In the genomic region with DNA sequence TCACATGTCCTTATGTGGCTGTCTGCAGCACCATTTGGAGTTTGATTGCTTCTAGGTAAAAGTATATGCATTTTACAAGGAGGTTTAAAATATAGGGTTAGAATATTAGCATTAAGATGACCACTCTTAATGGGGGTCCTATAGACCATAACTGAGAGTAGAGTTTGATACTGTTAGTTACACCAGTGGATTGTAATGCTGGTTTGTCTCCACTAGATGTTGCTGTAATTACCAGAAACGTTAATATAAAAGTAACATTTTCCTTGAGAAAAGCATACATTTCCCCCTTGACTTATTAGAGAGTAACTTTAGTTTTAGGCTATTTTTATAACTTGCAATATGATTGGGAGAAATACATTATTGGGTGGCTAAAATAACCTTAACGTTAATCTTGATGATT, we compare ENCODE assay signal across 2 cellular contexts.
TF ChIP-seq lines count a peak whose summit lies in the region.

No MANE protein-coding gene starts in this region.

TF ChIP-seq in HCT116, 20 proteins besides CTCF, POLR2A, EP300 and RAD21 (continued from another document):
- no peak for TF ChIP-seq ZBTB33 (IDR thresholded peaks at IDR 0.05; ENCODE audit: extremely low read depth, insufficient replicate concordance, low read length)
- TF ChIP-seq REST (IDR thresholded peaks at IDR 0.05; ENCODE audit: low read depth), result no peak
- no peak for TF ChIP-seq ELF1 (IDR thresholded peaks at IDR 0.05; ENCODE audit: borderline replicate concordance, low read depth)
- no peak for TF ChIP-seq CBX3 (IDR thresholded peaks at IDR 0.05; ENCODE audit: low read depth)
- TF ChIP-seq ZFX (IDR thresholded peaks at IDR 0.05), result no peak
- no peak for TF ChIP-seq SRF (IDR thresholded peaks at IDR 0.05; ENCODE audit: low read depth)
- no peak for TF ChIP-seq EZH2phosphoT487 (IDR thresholded peaks at IDR 0.05; ENCODE audit: borderline replicate concordance)
- TF ChIP-seq SIN3A (IDR thresholded peaks at IDR 0.05; ENCODE audit: low read depth), result no peak
- TF ChIP-seq TCF7L2 (IDR thresholded peaks at IDR 0.05; ENCODE audit: borderline replicate concordance, extremely low read depth, insufficient read depth, insufficient read length), result no peak
- TF ChIP-seq POLR2AphosphoS5 (IDR thresholded peaks at IDR 0.05; ENCODE audit: low read depth, low read length), result no peak
- no peak for TF ChIP-seq YY1 (IDR thresholded peaks at IDR 0.05; ENCODE audit: extremely low read depth, insufficient replicate concordance, low read depth, low read length)
- TF ChIP-seq EZH2 (IDR thresholded peaks at IDR 0.05), result no peak
- TF ChIP-seq CEBPB (IDR thresholded peaks at IDR 0.05; ENCODE audit: low read depth), result no peak
- no peak for TF ChIP-seq SP1 (IDR thresholded peaks at IDR 0.05; ENCODE audit: low read depth)
- no peak for TF ChIP-seq EGR1 (IDR thresholded peaks at IDR 0.05; ENCODE audit: low read depth)

TF ChIP-seq in liver, 16 proteins besides CTCF, POLR2A, EP300 and RAD21 (continued from another document):
- no peak for TF ChIP-seq REST (IDR thresholded peaks at IDR 0.05)
